31 cellular contexts compared by ENCODE assay signal in the genomic region with DNA sequence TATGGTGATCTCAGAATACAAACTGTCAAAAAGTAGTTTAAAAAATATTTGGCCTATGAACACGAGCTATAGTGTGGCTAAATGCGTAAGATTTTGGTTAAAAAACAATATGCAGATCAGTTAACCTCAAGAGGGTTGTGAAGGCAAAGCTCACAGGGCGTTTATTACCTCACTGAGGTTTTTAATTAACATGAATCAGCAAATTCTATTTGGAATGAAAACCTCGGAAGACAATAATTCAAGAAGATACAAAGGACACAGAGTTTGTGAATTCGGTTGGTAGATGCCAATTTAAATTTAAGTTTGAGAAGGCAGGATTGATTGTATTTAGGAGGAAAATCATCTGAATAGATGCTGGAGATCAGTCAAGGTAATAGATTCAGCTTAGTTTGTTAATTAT.
"Had no signal": no experiment of that assay in that cellular context is flagged by ENCODE, and none has a peak within 500 bp of the region (broad histone marks: within the 10 kb centered on the region; RNA-seq: fewer than 3 reads in every experiment).

No MANE protein-coding gene starts in this region.

- H3K9me3 ChIP-seq: ovary, psoas muscle, testis, tibial artery, transverse colon, upper lobe of right lung, uterus had no signal

- H3K27ac Mint-ChIP-seq: natural killer cell; nephron; neural progenitor cell; progenitor cell of endocrine pancreas; stimulated activated memory B cell treated with anti-CD40 and anti-IgM and Interleukin-4, amounts not matched to agents 10 μg/mL and 1 μg/mL and 100 μg/mL, for 72 hours; stimulated activated naive CD8-positive, alpha-beta T cell treated with anti-CD3 and anti-CD28 coated beads, Interleukin-15, amount 100 ng/mL, for 72 hours; type B pancreatic cell had no signal

- H3K9ac ChIP-seq: neural progenitor cell, parathyroid adenoma had no signal

- H3K36me3 ChIP-seq: neural progenitor cell, ovary, spleen, suprapubic skin, tibial artery, transverse colon, upper lobe of right lung, uterus had no signal

- H3K4me1 ChIP-seq: neural progenitor cell, parathyroid adenoma, psoas muscle, spleen, suprapubic skin, testis, tibial artery, transverse colon, upper lobe of right lung, uterus had no signal

- H3K9me3 Mint-ChIP-seq: neural progenitor cell, type B pancreatic cell had no signal

- H3K4me3 ChIP-seq: neural progenitor cell, ovary, psoas muscle, skin epidermis, smooth muscle cell, spleen, suprapubic skin, testis, tibial artery, transverse colon, upper lobe of right lung, uterus had no signal

- H3K79me2 ChIP-seq: parathyroid adenoma had no signal

- H3K4me2 ChIP-seq: neural progenitor cell, smooth muscle cell had no signal

- DNase-seq: natural killer cell; occipital lobe; ovary; posterior cingulate gyrus; psoas muscle; right cardiac atrium; spleen; stimulated activated CD4-positive, alpha-beta T cell treated with anti-CD3 and anti-CD28 coated beads, Interleukin-12 subunit alpha, Interleukin-12 subunit beta, amount 100 ng/mL, for 4 hours; stimulated activated CD4-positive, alpha-beta T cell treated with anti-CD3 and anti-CD28 coated beads, Interleukin-1b, Interleukin-23, amount 100 ng/mL, for 48 hours; stimulated activated CD4-positive, alpha-beta T cell treated with anti-CD3 and anti-CD28 coated beads, Interleukin-4, amount 100 ng/mL, for 1 hour; stimulated activated CD4-positive, alpha-beta T cell treated with anti-CD3 and anti-CD28 coated beads, Interleukin-4, amount 100 ng/mL, for 4 hours; stimulated activated CD8-positive, alpha-beta memory T cell treated with anti-CD3 and anti-CD28 coated beads, Interleukin-4, amount 100 ng/mL, for 48 hours; stimulated activated naive CD4-positive, alpha-beta T cell; stimulated activated naive CD8-positive, alpha-beta T cell treated with anti-CD3 and anti-CD28 coated beads, Interleukin-15, amount 100 ng/mL, for 72 hours; stimulated activated naive CD8-positive, alpha-beta T cell treated with anti-CD3 and anti-CD28 coated beads, Interleukin-15, Interleukin-2, amounts not matched to agents 100 U/mL and 50 U/mL, for 24 hours; substantia nigra; testis; tibial artery; transverse colon; upper lobe of right lung; uterus had no signal

- H3K27me3 Mint-ChIP-seq: progenitor cell of endocrine pancreas; stimulated activated memory B cell treated with anti-CD40 and anti-IgM and Interleukin-4, amounts not matched to agents 10 μg/mL and 1 μg/mL and 100 μg/mL, for 72 hours; stimulated activated naive CD8-positive, alpha-beta T cell treated with anti-CD3 and anti-CD28 coated beads, Interleukin-15, amount 100 ng/mL, for 72 hours; type B pancreatic cell had no signal

- H3K4me1 Mint-ChIP-seq: natural killer cell; nephron; neural progenitor cell; stimulated activated memory B cell treated with anti-CD40 and anti-IgM and Interleukin-4, amounts not matched to agents 10 μg/mL and 1 μg/mL and 100 μg/mL, for 72 hours; stimulated activated naive CD8-positive, alpha-beta T cell treated with anti-CD3 and anti-CD28 coated beads, Interleukin-15, amount 100 ng/mL, for 72 hours had no signal

- H3K27ac ChIP-seq: neural progenitor cell, ovary, parathyroid adenoma, psoas muscle, skin epidermis, spleen, suprapubic skin, testis, tibial artery, transverse colon, upper lobe of right lung, uterus had no signal

- H3K36me3 Mint-ChIP-seq: natural killer cell; neural progenitor cell; stimulated activated memory B cell treated with anti-CD40 and anti-IgM and Interleukin-4, amounts not matched to agents 10 μg/mL and 1 μg/mL and 100 μg/mL, for 72 hours; type B pancreatic cell had no signal

- H2AFZ ChIP-seq: parathyroid adenoma had no signal

- H3K4me3 Mint-ChIP-seq: natural killer cell; nephron; neural progenitor cell; stimulated activated memory B cell treated with anti-CD40 and anti-IgM and Interleukin-4, amounts not matched to agents 10 μg/mL and 1 μg/mL and 100 μg/mL, for 72 hours; stimulated activated naive CD8-positive, alpha-beta T cell treated with anti-CD3 and anti-CD28 coated beads, Interleukin-15, amount 100 ng/mL, for 72 hours; type B pancreatic cell had no signal

- ATAC-seq: natural killer cell; psoas muscle; right cardiac atrium; sciatic nerve; stimulated activated memory B cell treated with anti-CD40 and anti-IgM and Interleukin-4, amounts not matched to agents 10 μg/mL and 1 μg/mL and 100 μg/mL, for 72 hours; stimulated activated naive CD8-positive, alpha-beta T cell treated with anti-CD3 and anti-CD28 coated beads, Interleukin-15, amount 100 ng/mL, for 72 hours; stimulated activated naive CD8-positive, alpha-beta T cell treated with anti-CD3 and anti-CD28 coated beads, Interleukin-15, Interleukin-2, amounts not matched to agents 100 U/mL and 50 U/mL, for 24 hours; upper lobe of right lung had no signal

- H3K27me3 ChIP-seq: neural progenitor cell, ovary, spleen, suprapubic skin, testis, tibial artery, transverse colon, upper lobe of right lung, uterus had no signal
